In genomic region chr17:76738468-76738850, GRCh38 we compare ENCODE assay signal across 1 cellular context.
TF ChIP-seq lines count a peak whose summit lies in the region.

No MANE protein-coding gene starts in this region.

TF ChIP-seq in SK-N-SH, 30 proteins besides CTCF, POLR2A, EP300 and RAD21:
- 0 out of 2 replicates have a peak, but pooled peaks have one; percentile 34 for TF ChIP-seq RFX5 (IDR thresholded peaks at IDR 0.05; ENCODE audit: low read length)
- no peak for TF ChIP-seq GABPA (IDR thresholded peaks at IDR 0.05; ENCODE audit: low read depth)
- TF ChIP-seq NFIC (IDR thresholded peaks at IDR 0.05; ENCODE audit: borderline replicate concordance) = no peak
- TF ChIP-seq RCOR1 (IDR thresholded peaks at IDR 0.05; ENCODE audit: low read length) = no peak
